In genomic region chr1:92502247-92502646, GRCh38 we compare ENCODE assay signal across 10 cellular contexts. TPM values are rescaled to one million over a fixed set of nuclear protein-coding genes. Genes with fewer than 3 reads are reported as not detected.
DNase-seq lines count a peak whose midpoint lies in the region; ATAC-seq and TF ChIP-seq lines count a peak whose summit lies in the region.
"Had no signal": no experiment of that assay in that cellular context is flagged by ENCODE, and none has a peak within 500 bp of the region (broad histone marks: within the 10 kb centered on the region; RNA-seq: fewer than 3 reads in every experiment).

No MANE protein-coding gene starts in this region.

- TF ChIP-seq CTCF in dorsolateral prefrontal cortex (IDR thresholded peaks at IDR 0.05 in 54 of 56, conservative IDR thresholded peaks at IDR 0.05 in 2 of 56; ENCODE audit: low read depth in 1 of 56, partially characterized antibody in 56 of 56) = no peak

- ATAC-seq in GM18858 (IDR thresholded peaks at IDR 0.05; ENCODE audit: unreplicated experiment) (peak; percentile 73), GM21786 (IDR thresholded peaks at IDR 0.05; ENCODE audit: unreplicated experiment) (peak; percentile 81)

- no peaks in the 10 kb centered on the region for H3K27me3 ChIP-seq in dorsolateral prefrontal cortex

- no peak overlapping the region for H3K4me3 ChIP-seq in dorsolateral prefrontal cortex

- peak; percentile 82 for DNase-seq in M059J (ENCODE audit: low read depth)
- DNase-seq in foreskin melanocyte = peak; percentile 74
- no peak for DNase-seq in putamen (ENCODE audit: low spot score)
- no peak for DNase-seq in cerebellum (ENCODE audit: low spot score)
- no peak for DNase-seq in dorsolateral prefrontal cortex
- DNase-seq in CD1c-positive myeloid dendritic cell (ENCODE audit: extremely low spot score) = no peak
- DNase-seq: stimulated activated CD8-positive, alpha-beta memory T cell treated with anti-CD3 and anti-CD28 coated beads, Interleukin-4, amount 100 ng/mL, for 48 hours had no signal

- no peak overlapping the region for H3K27ac ChIP-seq in dorsolateral prefrontal cortex
- H3K27ac ChIP-seq: VCaP had no signal

- intact Hi-C loops in dorsolateral prefrontal cortex (cut with DNase I) = no loop called here

RNA-seq across cellular contexts. Expression of gene GFI1, which starts 15.5 kb away (rescaled TPM):
- 2.0 and 2.3 TPM in 2 replicates for total RNA-seq in M059J (2014; rRNA removed; shearing (Covaris generic))
- not detected for total RNA-seq in cerebellum
- total RNA-seq in dorsolateral prefrontal cortex = 1 to 10 TPM in 1 of 120 experiments, under 1 TPM in 35, not detected in 84; 0.13 to 1.8 (median 0.36) TPM

Comparison
In these comparisons a context has a peak if more than half of its experiments do, and no peak if none do; other contexts are left out.
1. DNase-seq: peak in M059J (single experiment) and foreskin melanocyte (single experiment); none in putamen (single experiment), cerebellum (single experiment), dorsolateral prefrontal cortex (0 of 10) and CD1c-positive myeloid dendritic cell (single experiment).